Comparison of ENCODE assay signal across 11 cellular contexts in the genomic region with DNA sequence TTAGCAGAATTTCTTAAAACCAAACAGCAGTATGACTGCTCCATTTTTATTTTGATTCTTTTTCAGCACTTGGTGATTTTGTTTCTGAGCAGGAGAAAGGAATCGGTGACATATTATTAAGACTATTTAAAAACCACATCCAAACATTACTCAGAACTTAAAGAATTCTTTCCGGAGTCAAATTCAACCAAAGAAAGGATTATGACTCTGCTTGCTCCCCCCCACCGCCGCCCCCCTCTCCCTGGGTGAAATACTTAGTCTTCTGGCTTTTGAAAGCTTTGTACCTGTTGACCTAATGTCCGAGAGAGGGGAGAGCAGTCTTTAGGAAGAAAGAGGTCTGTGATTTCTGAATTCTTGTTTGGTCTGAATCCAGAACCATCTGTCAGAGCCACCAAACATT. TPM values are rescaled to one million over a fixed set of nuclear protein-coding genes. Genes with fewer than 3 reads are reported as not detected.
DNase-seq lines count a peak whose midpoint lies in the region; ATAC-seq and TF ChIP-seq lines count a peak whose summit lies in the region.
"Had no signal": no experiment of that assay in that cellular context is flagged by ENCODE, and none has a peak within 500 bp of the region (broad histone marks: within the 10 kb centered on the region; RNA-seq: fewer than 3 reads in every experiment).

No MANE protein-coding gene starts in this region.

- H3K36me3 Mint-ChIP-seq in chondrocyte (ENCODE audit: low read depth): no peaks in the 10 kb centered on the region
- H3K36me3 Mint-ChIP-seq: activated naive CD8-positive, alpha-beta T cell treated with anti-CD3 and anti-CD28 coated beads, Interleukin-2, amount 10 ng/mL, durations not matched to agents 7 days and 5 days had no signal

- peak overlapping the region; percentile 99 for H3K27ac Mint-ChIP-seq in chondrocyte (ENCODE audit: unreplicated experiment)
- H3K27ac Mint-ChIP-seq: WTC11 had no signal

- H3K36me3 ChIP-seq in right atrium auricular region: no peaks in the 10 kb centered on the region

- DNase-seq in right atrium auricular region (ENCODE audit: low spot score) (no peak), Right ventricle myocardium inferior (ENCODE audit: missing footprints) (no peak), chondrocyte (ENCODE audit: low spot score) (no peak), myocyte (ENCODE audit: low read depth) (peak; percentile 63), NCI-H446 (lab: John Stamatoyannopoulos, UW) (no peak)
- DNase-seq: activated naive CD8-positive, alpha-beta T cell treated with anti-CD3 and anti-CD28 coated beads, Interleukin-2, amount 10 ng/mL, durations not matched to agents 7 days and 5 days; NCI-H526 had no signal

- no peak for TF ChIP-seq CTCF in right atrium auricular region (IDR thresholded peaks at IDR 0.05)
- no peak for TF ChIP-seq CTCF in chondrocyte (IDR thresholded peaks at IDR 0.05)

- intact Hi-C loops in Right ventricle myocardium inferior (cut with DNase I): no loop called here

- peaks cover 0 to 33% of the 10 kb centered on the region in 2 donors for H3K4me1 ChIP-seq in right atrium auricular region

- peak overlapping the region; percentile 60 for H3K4me3 Mint-ChIP-seq in chondrocyte (ENCODE audit: unreplicated experiment)
- H3K4me3 Mint-ChIP-seq: activated naive CD8-positive, alpha-beta T cell treated with anti-CD3 and anti-CD28 coated beads, Interleukin-2, amount 10 ng/mL, durations not matched to agents 7 days and 5 days; WTC11 had no signal

- no peaks in the 10 kb centered on the region for H3K27me3 ChIP-seq in right atrium auricular region

- ATAC-seq in Right ventricle myocardium inferior (no peak), HG03439 (IDR thresholded peaks at IDR 0.05; ENCODE audit: unreplicated experiment) (no peak), HG03159 (IDR thresholded peaks at IDR 0.05; ENCODE audit: unreplicated experiment) (no peak)
- ATAC-seq in activated CD4-positive, CD25-positive, alpha-beta regulatory T cell treated with anti-CD3 and anti-CD28 coated beads, Interleukin-2, amount 50 U/mL, for 24 hours: no peak
- ATAC-seq: WTC11 had no signal

- H3K27me3 Mint-ChIP-seq in chondrocyte (ENCODE audit: low read depth): no peaks in the 10 kb centered on the region

- H3K4me1 Mint-ChIP-seq in chondrocyte (ENCODE audit: low read depth): peaks cover 94% of the 10 kb centered on the region

- H3K27ac ChIP-seq in right atrium auricular region: peak overlapping the region; percentile 21 to 69

- H3K9me3 ChIP-seq in right atrium auricular region: no peaks in the 10 kb centered on the region

- no peaks in the 10 kb centered on the region for H3K9me3 Mint-ChIP-seq in chondrocyte (ENCODE audit: low read depth)

- no peak overlapping the region for H3K4me3 ChIP-seq in right atrium auricular region

RNA-seq across cellular contexts. Expression of gene COL1A1, which starts 17.9 kb away (rescaled TPM):
- total RNA-seq in right atrium auricular region (100 to 1,000 TPM in 1 of 2 donors, 10 to 100 TPM in 1; 19.8 to 180 TPM), Right ventricle myocardium inferior (28.2 TPM), chondrocyte (34,852 to 36,120 TPM (median 35,333 TPM) in 3 replicates), myocyte (604 and 719 TPM in 2 replicates)
- 15,153 TPM for polyA plus RNA-seq in myocyte (2012)

RNA-seq across cellular contexts. Expression of gene SGCA, which starts 53.5 kb away (rescaled TPM):
- 100 to 1,000 TPM; 120 to 207 TPM for total RNA-seq in right atrium auricular region
- total RNA-seq in Right ventricle myocardium inferior: 151 TPM
- total RNA-seq in chondrocyte: 0.85 to 5.5 TPM (median 1.3 TPM) in 3 replicates
- total RNA-seq in myocyte: 428 and 447 TPM in 2 replicates
- 303 TPM for polyA plus RNA-seq in myocyte (2012)
- total RNA-seq: activated naive CD8-positive, alpha-beta T cell treated with anti-CD3 and anti-CD28 coated beads, Interleukin-2, amount 10 ng/mL, durations not matched to agents 7 days and 5 days had no signal

RNA-seq across cellular contexts. Expression of gene TMEM92, which starts 54.9 kb away (rescaled TPM):
- total RNA-seq in right atrium auricular region: not detected
- total RNA-seq in Right ventricle myocardium inferior: not detected
- 1.6 to 1.7 TPM (median 1.7 TPM) in 3 replicates for total RNA-seq in chondrocyte
- not detected in 2 replicates for total RNA-seq in myocyte
- polyA plus RNA-seq in myocyte (2012): 0.58 TPM
- total RNA-seq: activated naive CD8-positive, alpha-beta T cell treated with anti-CD3 and anti-CD28 coated beads, Interleukin-2, amount 10 ng/mL, durations not matched to agents 7 days and 5 days had no signal

Comparison
In these comparisons a context has a peak if more than half of its experiments do, and no peak if none do; other contexts are left out.
1. RNA of gene COL1A1, which starts 17.9 kb away (total RNA-seq): 34,852 to 36,120 TPM in chondrocyte; 604 to 719 TPM in myocyte, 19.8 to 180 TPM in right atrium auricular region and 28.2 TPM in Right ventricle myocardium inferior (single experiment); every median in the first group is over 10 times any median in the second.
2. RNA of gene SGCA, which starts 53.5 kb away (total RNA-seq): 428 to 447 TPM in myocyte, 120 to 207 TPM in right atrium auricular region and 151 TPM in Right ventricle myocardium inferior (single experiment); 0.85 to 5.5 TPM in chondrocyte; every median in the first group is over 10 times any median in the second.